In genomic region chr3:123883656-123884257, GRCh38 we compare ENCODE assay signal across 7 cellular contexts. TPM values are rescaled to one million over a fixed set of nuclear protein-coding genes. Genes with fewer than 3 reads are reported as not detected.
DNase-seq lines count a peak whose midpoint lies in the region; ATAC-seq and TF ChIP-seq lines count a peak whose summit lies in the region.

No MANE protein-coding gene starts in this region.

- H3K4me1 ChIP-seq in HAP-1, result no peaks in the 10 kb centered on the region
- H3K4me1 ChIP-seq in iPS-18a (ENCODE audit: control insufficient read depth, low read depth, low read length), result peaks cover 11% of the 10 kb centered on the region
- peaks cover 6 to 25% (median 16%) of the 10 kb centered on the region in 6 donors for H3K4me1 ChIP-seq in spleen

- H3K9ac ChIP-seq in iPS-18a (ENCODE audit: low read length), result peak overlapping the region; percentile 69

- no peak overlapping the region for H3K27ac Mint-ChIP-seq in activated CD8-positive, alpha-beta T cell treated with anti-CD3 and anti-CD28 coated beads for 36 hours

- peaks cover 47% of the 10 kb centered on the region for H3K27me3 Mint-ChIP-seq in activated CD8-positive, alpha-beta T cell treated with anti-CD3 and anti-CD28 coated beads for 36 hours

- POLR2A ChIA-PET in activated CD8-positive, alpha-beta T cell treated with anti-CD3 and anti-CD28 coated beads for 36 hours (lab: Charles Lee), result no interaction called here

- WGBS in spleen, 5 donors, result 2 to 11% (median 4%) methylated on average over 20 to 44 of the region's 44 CpGs

- no peak overlapping the region for H3K27ac ChIP-seq in iPS-18a (ENCODE audit: low read length)
- H3K27ac ChIP-seq in spleen, result peak overlapping the region in 2 of 8 donors; percentile 8 to 42

- no peak for ATAC-seq in activated CD8-positive, alpha-beta T cell treated with anti-CD3 and anti-CD28 coated beads for 36 hours
- ATAC-seq in HG02763 (IDR thresholded peaks at IDR 0.05; ENCODE audit: unreplicated experiment), result no peak

- no peak for TF ChIP-seq POLR2A in spleen (IDR thresholded peaks at IDR 0.05)

- H3K27me3 ChIP-seq in HAP-1 (ENCODE audit: low read depth) (no peaks in the 10 kb centered on the region), iPS-18a (ENCODE audit: control insufficient read depth, insufficient read depth, low read length) (peaks cover 11% of the 10 kb centered on the region), spleen (replicated peaks in 1 of 7) (peaks cover 0 to 55% (median 13%) of the 10 kb centered on the region in 7 donors)

- H3K36me3 ChIP-seq in HAP-1 (replicated peaks), result no peaks in the 10 kb centered on the region
- H3K36me3 ChIP-seq in iPS-18a (ENCODE audit: control insufficient read depth, low read depth, low read length), result no peaks in the 10 kb centered on the region
- H3K36me3 ChIP-seq in spleen, result no peaks in the 10 kb centered on the region

- no peaks in the 10 kb centered on the region for H3K36me3 Mint-ChIP-seq in activated CD8-positive, alpha-beta T cell treated with anti-CD3 and anti-CD28 coated beads for 36 hours (ENCODE audit: low read depth)

- DNase-seq in HAP-1 (ENCODE audit: low spot score in 2 of 2) (peak; percentile 37 to 63), spleen (no peak), GM19238 (ENCODE audit: insufficient read length, low spot score) (no peak), SKM-1 (lab: John Stamatoyannopoulos, UW; ENCODE audit: unreplicated experiment) (no peak)
- no peak for DNase-seq in activated CD8-positive, alpha-beta T cell treated with anti-CD3 and anti-CD28 coated beads for 36 hours

- TF ChIP-seq CTCF in activated CD8-positive, alpha-beta T cell treated with anti-CD3 and anti-CD28 coated beads for 36 hours (IDR thresholded peaks at IDR 0.05), result no peak
- no peak for TF ChIP-seq CTCF in spleen (IDR thresholded peaks at IDR 0.05 in 8 of 11, conservative IDR thresholded peaks at IDR 0.05 in 3 of 11)

- peak overlapping the region; percentile 53 for H3K4me3 ChIP-seq in HAP-1
- peak overlapping the region; percentile 85 for H3K4me3 ChIP-seq in iPS-18a (ENCODE audit: low read length)
- peak overlapping the region; percentile 23 to 66 (median 34) for H3K4me3 ChIP-seq in spleen

- in situ Hi-C loops in HAP-1 (cut with MboI; ENCODE audit: low sequenced_read_pairs), result no loop called here

- no peaks in the 10 kb centered on the region for H3K9me3 Mint-ChIP-seq in activated CD8-positive, alpha-beta T cell treated with anti-CD3 and anti-CD28 coated beads for 36 hours

- CTCF ChIA-PET in activated CD8-positive, alpha-beta T cell treated with anti-CD3 and anti-CD28 coated beads for 36 hours (lab: Charles Lee), result interaction anchor here (0.8 kb wide), 1 partner anchor 11 kb away, joined by 3 read pairs; no protein-coding TSS in a partner anchor

- H3K9me3 ChIP-seq in HAP-1 (no peaks in the 10 kb centered on the region; the same call in 1 of the 2 replicates), iPS-18a (ENCODE audit: control insufficient read depth, low read depth, low read length) (no peaks in the 10 kb centered on the region), spleen (no peaks in the 10 kb centered on the region)

- intact Hi-C loops in activated CD8-positive, alpha-beta T cell treated with anti-CD3 and anti-CD28 coated beads for 36 hours (cut with micrococcal nuclease), result no loop called here
- intact Hi-C loops in spleen (cut with DNase I; ENCODE audit: low total_unique reads), result no loop called here

- peaks cover 11% of the 10 kb centered on the region for H3K4me1 Mint-ChIP-seq in activated CD8-positive, alpha-beta T cell treated with anti-CD3 and anti-CD28 coated beads for 36 hours (ENCODE audit: low read depth)

- peak overlapping the region; percentile 35 for H3K4me3 Mint-ChIP-seq in activated CD8-positive, alpha-beta T cell treated with anti-CD3 and anti-CD28 coated beads for 36 hours

RNA-seq across cellular contexts. Expression of gene MYLK, which starts 0.4 kb away (rescaled TPM):
- total RNA-seq in activated CD8-positive, alpha-beta T cell treated with anti-CD3 and anti-CD28 coated beads for 36 hours, result under 1 TPM in 1 of 2 experiments, not detected in 1; 0.34 TPM
- total RNA-seq in spleen, result 100 to 1,000 TPM; 117 to 343 (median 185) TPM
- polyA plus RNA-seq in spleen, result 10 to 100 TPM; 11.1 to 23.2 (median 22.6) TPM

Comparison
In these comparisons a context has a peak if more than half of its experiments do, and no peak if none do; other contexts are left out.
1. DNase-seq: peak in HAP-1 (2 of 2); none in activated CD8-positive, alpha-beta T cell treated with anti-CD3 and anti-CD28 coated beads for 36 hours (single experiment), spleen (single experiment), GM19238 (single experiment) and SKM-1 (single experiment).
2. H3K4me3 ChIP-seq: peak in every context shown above with its lines; median percentile 85 in iPS-18a; 53 in HAP-1; 34 in spleen.
3. RNA of gene MYLK, which starts 0.4 kb away (total RNA-seq): 117 to 343 TPM in spleen; 0.34 TPM in activated CD8-positive, alpha-beta T cell treated with anti-CD3 and anti-CD28 coated beads for 36 hours; every median in the first group is over 10 times any median in the second.